Comparison of ENCODE assay signal across 20 cellular contexts in the genomic region with DNA sequence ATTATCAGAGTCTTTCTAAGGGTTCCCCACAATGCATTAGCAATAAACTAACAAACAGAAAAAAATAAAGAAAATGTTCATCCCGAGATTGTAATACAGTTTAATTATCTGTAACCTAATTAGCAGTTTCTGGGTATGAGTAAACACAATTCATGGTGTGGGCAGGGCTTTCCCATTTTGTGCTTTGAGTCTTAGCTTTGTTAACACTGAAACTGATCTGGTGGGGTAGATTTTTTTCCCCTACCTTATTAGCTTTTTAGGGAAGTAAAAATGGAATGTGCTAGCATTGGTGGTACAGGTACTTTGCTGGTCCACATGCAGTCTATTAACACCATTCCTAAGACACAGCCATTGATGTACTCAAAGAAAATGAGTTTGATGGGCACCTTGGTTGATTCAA.
"Had no signal": no experiment of that assay in that cellular context is flagged by ENCODE, and none has a peak within 500 bp of the region (broad histone marks: within the 10 kb centered on the region; RNA-seq: fewer than 3 reads in every experiment).

No MANE protein-coding gene starts in this region.

- H3K27me3 ChIP-seq: MG63, Peyer's patch, SJCRH30 had no signal

- ATAC-seq: PC-3, Right ventricle myocardium inferior, SK-N-SH treated with all-trans-retinoic acid at 6 μM for 48 hours had no signal

- H3K4me3 ChIP-seq: MG63, Peyer's patch, SJCRH30 had no signal

- DNase-seq: Karpas-422; KG1; MG63; NCI-H1092; NCI-H146; NCI-H1694 treated with DMSO at 0.1 percent for 48 hours; NCI-H1930; NCI-H2081; NCI-H2107; NCI-H2227 treated with DMSO at 0.1 percent for 48 hours; NCI-H524; NCI-H526 treated with DMSO at 0.1 percent for 48 hours; NK-92 treated with Interleukin-12 subunit alpha and Interleukin-12 subunit beta, amount 100 ng/mL, for 24 hours; PC-3; Peyer's patch; SHP77 treated with DMSO at 0.1 percent for 48 hours; SJCRH30; T-helper 1 cell had no signal

- H3K27ac ChIP-seq: Peyer's patch, SJCRH30 had no signal

- H3K4me1 ChIP-seq: Peyer's patch had no signal

- H3K36me3 ChIP-seq: MG63, Peyer's patch, SJCRH30 had no signal

- H3K9me3 ChIP-seq: MG63, Peyer's patch, SJCRH30 had no signal
